Comparison of ENCODE assay signal across 8 cellular contexts in the genomic region with DNA sequence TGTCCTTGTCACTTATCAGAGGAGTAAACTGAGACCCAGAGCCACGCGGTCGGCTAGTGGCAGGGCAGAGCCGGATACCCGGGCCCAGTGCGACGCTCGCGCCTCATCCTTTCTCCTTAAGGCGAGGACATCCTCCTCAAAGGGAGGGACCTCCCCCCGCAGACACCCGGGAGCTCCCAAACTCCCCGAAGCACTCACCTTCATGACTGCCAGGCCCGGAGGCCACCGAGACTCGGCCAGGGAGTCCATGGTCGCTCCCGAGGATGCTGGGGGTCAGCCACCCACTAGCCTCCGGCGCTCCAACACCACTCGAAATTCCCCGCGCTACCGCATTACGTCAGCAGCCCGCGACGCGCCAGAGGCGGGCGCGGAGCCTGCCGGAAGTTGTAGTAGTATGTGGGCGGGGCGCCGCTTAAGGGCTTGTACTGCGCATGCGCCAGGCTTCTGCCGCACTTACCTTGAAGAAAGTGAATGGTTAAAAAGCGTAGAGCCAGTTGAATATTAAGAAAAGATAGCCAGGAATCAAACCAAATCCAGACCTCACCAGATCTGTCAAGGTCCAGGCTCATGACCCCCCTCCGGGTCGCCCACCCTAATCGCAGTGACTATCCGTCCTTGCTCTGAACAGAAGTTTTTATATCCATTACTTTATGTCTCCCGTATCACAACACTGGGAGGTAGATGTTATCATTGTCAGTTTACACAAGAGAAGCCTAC. TPM values are rescaled to one million over a fixed set of nuclear protein-coding genes. Genes with fewer than 3 reads are reported as not detected.
DNase-seq lines count a peak whose midpoint lies in the region; ATAC-seq and TF ChIP-seq lines count a peak whose summit lies in the region.

A gene with protein sequence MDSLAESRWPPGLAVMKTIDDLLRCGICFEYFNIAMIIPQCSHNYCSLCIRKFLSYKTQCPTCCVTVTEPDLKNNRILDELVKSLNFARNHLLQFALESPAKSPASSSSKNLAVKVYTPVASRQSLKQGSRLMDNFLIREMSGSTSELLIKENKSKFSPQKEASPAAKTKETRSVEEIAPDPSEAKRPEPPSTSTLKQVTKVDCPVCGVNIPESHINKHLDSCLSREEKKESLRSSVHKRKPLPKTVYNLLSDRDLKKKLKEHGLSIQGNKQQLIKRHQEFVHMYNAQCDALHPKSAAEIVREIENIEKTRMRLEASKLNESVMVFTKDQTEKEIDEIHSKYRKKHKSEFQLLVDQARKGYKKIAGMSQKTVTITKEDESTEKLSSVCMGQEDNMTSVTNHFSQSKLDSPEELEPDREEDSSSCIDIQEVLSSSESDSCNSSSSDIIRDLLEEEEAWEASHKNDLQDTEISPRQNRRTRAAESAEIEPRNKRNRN (minus strand): TSS at position 336 of the 717 bp plus-strand sequence. CDS start 87 bp downstream, at position 249.

- H3K4me1 Mint-ChIP-seq in activated T-cell treated with anti-CD3 and anti-CD28 coated beads, Interleukin-2, amount 50 U/mL, for 4 hours (ENCODE audit: low read depth), result peaks cover 24% of the 10 kb centered on the region

- H3K4me1 ChIP-seq in Peyer's patch, result peaks cover 0 to 34% (median 0%) of the 10 kb centered on the region in 4 donors
- H3K4me1 ChIP-seq in esophagus muscularis mucosa, result peaks cover 9 to 19% (median 17%) of the 10 kb centered on the region in 4 donors

- H3K36me3 ChIP-seq in Peyer's patch (no peaks in the 10 kb centered on the region), esophagus muscularis mucosa (peaks cover 0 to under 1% (median 0%) of the 10 kb centered on the region in 4 donors)

- ATAC-seq in GM21737 (IDR thresholded peaks at IDR 0.05; ENCODE audit: unreplicated experiment), result peak; percentile 92
- peak; percentile 94 for ATAC-seq in activated T-cell treated with anti-CD3 and anti-CD28 coated beads, Interleukin-2, amount 50 U/mL, for 4 hours

- H3K9me3 Mint-ChIP-seq in activated T-cell treated with anti-CD3 and anti-CD28 coated beads, Interleukin-2, amount 50 U/mL, for 4 hours, result no peaks in the 10 kb centered on the region

- H3K9me3 ChIP-seq in Peyer's patch (no peaks in the 10 kb centered on the region), esophagus muscularis mucosa (no peaks in the 10 kb centered on the region)

- TF ChIP-seq CTCF in Peyer's patch (IDR thresholded peaks at IDR 0.05) (no peak), esophagus muscularis mucosa (IDR thresholded peaks at IDR 0.05) (no peak)

- no peaks in the 10 kb centered on the region for H3K27me3 Mint-ChIP-seq in activated T-cell treated with anti-CD3 and anti-CD28 coated beads, Interleukin-2, amount 50 U/mL, for 4 hours (ENCODE audit: low read depth)

- peak within 1 kb of the TSS; percentile 65 to 81 (median 70) for H3K4me3 ChIP-seq in Peyer's patch
- peak within 1 kb of the TSS; percentile 71 to 89 (median 74) for H3K4me3 ChIP-seq in esophagus muscularis mucosa

- H3K27ac ChIP-seq in Peyer's patch, result peak within 1 kb of the TSS; percentile 64 to 84 (median 78)
- H3K27ac ChIP-seq in esophagus muscularis mucosa (replicated peaks in 1 of 4), result peak within 1 kb of the TSS; percentile 75 to 82 (median 77)

- peak in 1 of 2 donors; percentile 18 for TF ChIP-seq POLR2A in Peyer's patch (IDR thresholded peaks at IDR 0.05)
- TF ChIP-seq POLR2A in esophagus muscularis mucosa (IDR thresholded peaks at IDR 0.05; ENCODE audit: low read depth), result no peak

- intact Hi-C loops in esophagus muscularis mucosa (cut with DNase I), result no loop called here

- H3K27me3 ChIP-seq in Peyer's patch, result no peaks in the 10 kb centered on the region
- H3K27me3 ChIP-seq in esophagus muscularis mucosa, result peaks cover 0 to 11% (median 0%) of the 10 kb centered on the region in 4 donors

- peak; percentile 30 for DNase-seq in DMS79 (lab: John Stamatoyannopoulos, UW)
- peak; percentile 82 for DNase-seq in KG1 (lab: John Stamatoyannopoulos, UW)
- DNase-seq in Peyer's patch, result peak; percentile 85 to 96 (median 94)
- DNase-seq in activated T-cell treated with anti-CD3 and anti-CD28 coated beads, Interleukin-2, amount 50 U/mL, for 4 hours, result peak; percentile 92
- peak; percentile 97 for DNase-seq in esophagus muscularis mucosa (ENCODE audit: extremely low spot score)
- peak; percentile 93 for DNase-seq in myocyte (ENCODE audit: low read depth)
- peak; percentile 82 to 84 for DNase-seq in stimulated activated CD8-positive, alpha-beta memory T cell treated with anti-CD3 and anti-CD28 coated beads, Interleukin-7, amount 100 ng/mL, for 4 hours (ENCODE audit: low read depth in 2 of 2)

- peak within 1 kb of the TSS; percentile 95 for H3K4me3 Mint-ChIP-seq in activated T-cell treated with anti-CD3 and anti-CD28 coated beads, Interleukin-2, amount 50 U/mL, for 4 hours

- H3K36me3 Mint-ChIP-seq in activated T-cell treated with anti-CD3 and anti-CD28 coated beads, Interleukin-2, amount 50 U/mL, for 4 hours (ENCODE audit: insufficient read depth), result peaks cover 10% of the 10 kb centered on the region

- no peak for TF ChIP-seq EP300 in esophagus muscularis mucosa (IDR thresholded peaks at IDR 0.05)

- WGBS in esophagus muscularis mucosa, result under 1% methylated on average over 26 of the region's 45 CpGs

RNA-seq across cellular contexts. Expression of the gene that starts here (rescaled TPM):
- total RNA-seq in Peyer's patch, result 10 to 100 TPM in 2 of 4 donors, 1 to 10 TPM in 2; 6.5 to 26.4 (median 10.3) TPM
- total RNA-seq in activated T-cell treated with anti-CD3 and anti-CD28 coated beads, Interleukin-2, amount 50 U/mL, for 4 hours, result 10 to 100 TPM; 32.5 to 45.0 (median 38.0) TPM
- 1 to 10 TPM; 3.4 to 6.6 (median 5.2) TPM for total RNA-seq in esophagus muscularis mucosa
- 7.7 and 17.4 TPM in 2 replicates for total RNA-seq in myocyte
- 2.3 TPM for polyA plus RNA-seq in myocyte (2012)

Comparison
In these comparisons a context has a peak if more than half of its experiments do, and no peak if none do; other contexts are left out.
1. Peak in every context shown above with its lines: DNase-seq, ATAC-seq, H3K4me3 ChIP-seq and H3K27ac ChIP-seq.
2. DNase-seq: peak in every context shown above with its lines; median percentile 97 in esophagus muscularis mucosa; 94 in Peyer's patch; 93 in myocyte; 92 in activated T-cell treated with anti-CD3 and anti-CD28 coated beads, Interleukin-2, amount 50 U/mL, for 4 hours; 83 in stimulated activated CD8-positive, alpha-beta memory T cell treated with anti-CD3 and anti-CD28 coated beads, Interleukin-7, amount 100 ng/mL, for 4 hours; 82 in KG1; 30 in DMS79.